ENCODE assay signal across 11 cellular contexts in genomic region chr11:112785104-112785503, GRCh38.
DNase-seq lines count a peak whose midpoint lies in the region; ATAC-seq and TF ChIP-seq lines count a peak whose summit lies in the region.
"Had no signal": no experiment of that assay in that cellular context is flagged by ENCODE, and none has a peak within 500 bp of the region (broad histone marks: within the 10 kb centered on the region; RNA-seq: fewer than 3 reads in every experiment).

No MANE protein-coding gene starts in this region.

- H3K4me3 ChIP-seq in SK-N-MC (peak overlapping the region; percentile 66), fibroblast of the aortic adventitia (ENCODE audit: low read depth, low read length) (peak overlapping the region; percentile 36), ovary (peak overlapping the region; percentile 17), endodermal cell (ENCODE audit: low read length) (no peak overlapping the region)
- H3K4me3 ChIP-seq: BLaER1 treated with 17β-estradiol and CSF1 and Interleukin-3, amounts not matched to agents 10 nM and 100 nM had no signal

- H3K4me3 Mint-ChIP-seq in chondrocyte (ENCODE audit: unreplicated experiment) (no peak overlapping the region), endodermal cell (no peak overlapping the region)

- no peak for TF ChIP-seq CTCF in fibroblast of the aortic adventitia (IDR thresholded peaks at IDR 0.05; ENCODE audit: insufficient read depth, low read length)
- TF ChIP-seq CTCF in ovary (IDR thresholded peaks at IDR 0.05) = no peak
- no peak for TF ChIP-seq CTCF in chondrocyte (IDR thresholded peaks at IDR 0.05)
- TF ChIP-seq CTCF in endodermal cell (conservative IDR thresholded peaks at IDR 0.05) = no peak

- no peak for TF ChIP-seq POLR2A in ovary (IDR thresholded peaks at IDR 0.05)

- H3K27ac ChIP-seq in SK-N-MC (no peak overlapping the region), ovary (no peak overlapping the region), endodermal cell (ENCODE audit: low read depth, low read length) (no peak overlapping the region)
- H3K27ac ChIP-seq: BLaER1 treated with 17β-estradiol and CSF1 and Interleukin-3, amounts not matched to agents 10 nM and 100 nM had no signal

- H3K9ac ChIP-seq in SK-N-MC (ENCODE audit: insufficient read length) (no peak overlapping the region), endodermal cell (ENCODE audit: extremely low read depth, low read length, poor library complexity, severe bottlenecking) (no peak overlapping the region)
- H3K9ac ChIP-seq: BLaER1 treated with 17β-estradiol and CSF1 and Interleukin-3, amounts not matched to agents 10 nM and 100 nM had no signal

- no peaks in the 10 kb centered on the region for H3K9me3 ChIP-seq in SK-N-MC (ENCODE audit: low read depth, low read length)
- H3K9me3 ChIP-seq in ovary = no peaks in the 10 kb centered on the region
- no peaks in the 10 kb centered on the region for H3K9me3 ChIP-seq in endodermal cell (ENCODE audit: control insufficient read depth, low read length)
- H3K9me3 ChIP-seq: BLaER1 treated with 17β-estradiol and CSF1 and Interleukin-3, amounts not matched to agents 10 nM and 100 nM had no signal

- H3K27me3 Mint-ChIP-seq in chondrocyte (ENCODE audit: low read depth) (peaks cover 2% of the 10 kb centered on the region), endodermal cell (ENCODE audit: insufficient read depth) (no peaks in the 10 kb centered on the region)

- H3K9me3 Mint-ChIP-seq in chondrocyte (ENCODE audit: low read depth) (no peaks in the 10 kb centered on the region), endodermal cell (no peaks in the 10 kb centered on the region)

- WGBS in ovary, 3 donors = 31 to 36% (median 34%) methylated on average over 8 of the region's 8 CpGs
- WGBS in endodermal cell (ENCODE audit: insufficient coverage in 1 of 2, insufficient read length in 1 of 2), 2 experiments = 92% methylated on average over 4 to 8 of the region's 8 CpGs

- H3K27ac Mint-ChIP-seq in chondrocyte (ENCODE audit: unreplicated experiment) (no peak overlapping the region), endodermal cell (no peak overlapping the region)

- no peak for TF ChIP-seq EP300 in ovary (IDR thresholded peaks at IDR 0.05)

- H3K4me1 ChIP-seq in ovary (ENCODE audit: insufficient read depth) (no peaks in the 10 kb centered on the region), endodermal cell (ENCODE audit: control insufficient read depth, insufficient read depth, low read length) (peaks cover 5% of the 10 kb centered on the region)
- H3K4me1 ChIP-seq: BLaER1 treated with 17β-estradiol and CSF1 and Interleukin-3, amounts not matched to agents 10 nM and 100 nM had no signal

- H3K4me1 Mint-ChIP-seq in chondrocyte (ENCODE audit: low read depth) (no peaks in the 10 kb centered on the region), endodermal cell (peaks cover 25% of the 10 kb centered on the region)

- DNase-seq in COLO829 (ENCODE audit: low spot score) (peak; percentile 53), SK-N-MC (ENCODE audit: low read depth, low spot score) (no peak), fibroblast of the aortic adventitia (ENCODE audit: low read depth) (peak; percentile 88), ovary (peak in 2 of 5 donors; percentile 35 to 40), chondrocyte (ENCODE audit: low spot score) (no peak), endodermal cell (no peak)
- DNase-seq: T-helper 1 cell had no signal

- intact Hi-C loops in ovary (cut with DNase I) = no loop called here

- H3K36me3 ChIP-seq in SK-N-MC (ENCODE audit: insufficient read depth, low read length) (no peaks in the 10 kb centered on the region), ovary (no peaks in the 10 kb centered on the region), endodermal cell (ENCODE audit: control insufficient read depth, insufficient read depth, low read length) (no peaks in the 10 kb centered on the region)
- H3K36me3 ChIP-seq: BLaER1 treated with 17β-estradiol and CSF1 and Interleukin-3, amounts not matched to agents 10 nM and 100 nM had no signal

- H3K36me3 Mint-ChIP-seq in chondrocyte (ENCODE audit: low read depth) (no peaks in the 10 kb centered on the region), endodermal cell (ENCODE audit: low read depth) (no peaks in the 10 kb centered on the region)

- H3K27me3 ChIP-seq in ovary = no peaks in the 10 kb centered on the region
- no peaks in the 10 kb centered on the region for H3K27me3 ChIP-seq in endodermal cell (ENCODE audit: control insufficient read depth, insufficient read depth, low read length, poor library complexity, severe bottlenecking)
- H3K27me3 ChIP-seq: BLaER1 treated with 17β-estradiol and CSF1 and Interleukin-3, amounts not matched to agents 10 nM and 100 nM had no signal

- ATAC-seq in HG02884 (IDR thresholded peaks at IDR 0.05; ENCODE audit: unreplicated experiment) = no peak
- ATAC-seq in HG03378 (IDR thresholded peaks at IDR 0.05; ENCODE audit: unreplicated experiment) = no peak
- ATAC-seq: esophagus mucosa had no signal

Comparison
In these comparisons a context has a peak if more than half of its experiments do, and no peak if none do; other contexts are left out.
1. DNase-seq: peak in COLO829 (single experiment) and fibroblast of the aortic adventitia (single experiment); none in SK-N-MC (single experiment), chondrocyte (single experiment) and endodermal cell (single experiment).